2 cellular contexts compared by ENCODE assay signal in the genomic region with DNA sequence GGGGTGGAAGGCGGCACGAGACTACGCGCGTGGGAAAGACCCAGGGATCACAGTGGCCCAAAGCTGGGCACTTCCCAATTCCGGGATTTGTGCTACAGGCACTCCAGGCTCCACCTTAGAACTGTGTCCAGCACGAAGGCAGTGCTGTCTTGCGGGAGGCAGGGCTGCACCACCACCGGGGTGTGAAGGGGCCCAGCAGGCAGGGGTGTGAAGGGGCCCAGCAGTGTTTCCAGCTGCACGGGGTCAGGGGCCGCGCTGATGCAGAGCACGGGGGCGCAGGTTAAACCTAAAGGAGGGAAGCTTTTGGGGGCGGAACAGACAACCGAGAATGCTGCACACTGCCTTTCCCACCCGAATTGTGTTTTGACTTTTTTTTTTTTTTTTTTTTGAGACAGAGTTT.
TF ChIP-seq lines count a peak whose summit lies in the region.

No MANE protein-coding gene starts in this region.

TF ChIP-seq in A549, 52 proteins besides CTCF, POLR2A, EP300 and RAD21 (continued from another document):
- no peak for TF ChIP-seq POLR2AphosphoS2 (conservative IDR thresholded peaks at IDR 0.05; ENCODE audit: low read length)
- TF ChIP-seq, protein P1, sequence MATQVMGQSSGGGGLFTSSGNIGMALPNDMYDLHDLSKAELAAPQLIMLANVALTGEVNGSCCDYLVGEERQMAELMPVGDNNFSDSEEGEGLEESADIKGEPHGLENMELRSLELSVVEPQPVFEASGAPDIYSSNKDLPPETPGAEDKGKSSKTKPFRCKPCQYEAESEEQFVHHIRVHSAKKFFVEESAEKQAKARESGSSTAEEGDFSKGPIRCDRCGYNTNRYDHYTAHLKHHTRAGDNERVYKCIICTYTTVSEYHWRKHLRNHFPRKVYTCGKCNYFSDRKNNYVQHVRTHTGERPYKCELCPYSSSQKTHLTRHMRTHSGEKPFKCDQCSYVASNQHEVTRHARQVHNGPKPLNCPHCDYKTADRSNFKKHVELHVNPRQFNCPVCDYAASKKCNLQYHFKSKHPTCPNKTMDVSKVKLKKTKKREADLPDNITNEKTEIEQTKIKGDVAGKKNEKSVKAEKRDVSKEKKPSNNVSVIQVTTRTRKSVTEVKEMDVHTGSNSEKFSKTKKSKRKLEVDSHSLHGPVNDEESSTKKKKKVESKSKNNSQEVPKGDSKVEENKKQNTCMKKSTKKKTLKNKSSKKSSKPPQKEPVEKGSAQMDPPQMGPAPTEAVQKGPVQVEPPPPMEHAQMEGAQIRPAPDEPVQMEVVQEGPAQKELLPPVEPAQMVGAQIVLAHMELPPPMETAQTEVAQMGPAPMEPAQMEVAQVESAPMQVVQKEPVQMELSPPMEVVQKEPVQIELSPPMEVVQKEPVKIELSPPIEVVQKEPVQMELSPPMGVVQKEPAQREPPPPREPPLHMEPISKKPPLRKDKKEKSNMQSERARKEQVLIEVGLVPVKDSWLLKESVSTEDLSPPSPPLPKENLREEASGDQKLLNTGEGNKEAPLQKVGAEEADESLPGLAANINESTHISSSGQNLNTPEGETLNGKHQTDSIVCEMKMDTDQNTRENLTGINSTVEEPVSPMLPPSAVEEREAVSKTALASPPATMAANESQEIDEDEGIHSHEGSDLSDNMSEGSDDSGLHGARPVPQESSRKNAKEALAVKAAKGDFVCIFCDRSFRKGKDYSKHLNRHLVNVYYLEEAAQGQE (IDR thresholded peaks at IDR 0.05), result no peak
- TF ChIP-seq FOSB (CRISPR knock-in tag; IDR thresholded peaks at IDR 0.05), result no peak
- no peak for TF ChIP-seq HOXB13 (CRISPR knock-in tag; IDR thresholded peaks at IDR 0.05; ENCODE audit: low read depth)
- TF ChIP-seq MAFK (IDR thresholded peaks at IDR 0.05; ENCODE audit: partially characterized antibody), result no peak
- no peak for TF ChIP-seq SREBF2 (IDR thresholded peaks at IDR 0.05)
- no peak for TF ChIP-seq RFX5 (IDR thresholded peaks at IDR 0.05)
- TF ChIP-seq ZC3H11A (IDR thresholded peaks at IDR 0.05), result no peak
- no peak for TF ChIP-seq EHMT2 (IDR thresholded peaks at IDR 0.05; ENCODE audit: low read depth)
- TF ChIP-seq ZNF302 (CRISPR knock-in tag; IDR thresholded peaks at IDR 0.05), result no peak
- TF ChIP-seq FOSL2 (IDR thresholded peaks at IDR 0.05), result no peak
- TF ChIP-seq FOSL2 (CRISPR knock-in tag; IDR thresholded peaks at IDR 0.05), result no peak
- TF ChIP-seq, protein P2, sequence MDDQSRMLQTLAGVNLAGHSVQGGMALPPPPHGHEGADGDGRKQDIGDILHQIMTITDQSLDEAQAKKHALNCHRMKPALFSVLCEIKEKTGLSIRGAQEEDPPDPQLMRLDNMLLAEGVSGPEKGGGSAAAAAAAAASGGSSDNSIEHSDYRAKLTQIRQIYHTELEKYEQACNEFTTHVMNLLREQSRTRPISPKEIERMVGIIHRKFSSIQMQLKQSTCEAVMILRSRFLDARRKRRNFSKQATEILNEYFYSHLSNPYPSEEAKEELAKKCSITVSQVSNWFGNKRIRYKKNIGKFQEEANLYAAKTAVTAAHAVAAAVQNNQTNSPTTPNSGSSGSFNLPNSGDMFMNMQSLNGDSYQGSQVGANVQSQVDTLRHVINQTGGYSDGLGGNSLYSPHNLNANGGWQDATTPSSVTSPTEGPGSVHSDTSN (IDR thresholded peaks at IDR 0.05), result no peak

TF ChIP-seq in HCT116, 20 proteins besides CTCF, POLR2A, EP300 and RAD21 (continued from another document):
- TF ChIP-seq, protein P1 (IDR thresholded peaks at IDR 0.05; ENCODE audit: low read depth), result no peak
- TF ChIP-seq ZNF274 (IDR thresholded peaks at IDR 0.05; ENCODE audit: low read depth, low read length), result no peak
- TF ChIP-seq JUND (IDR thresholded peaks at IDR 0.05), result no peak
- TF ChIP-seq EGR1 (IDR thresholded peaks at IDR 0.05; ENCODE audit: low read depth), result no peak
